Comparison of ENCODE assay signal across 8 cellular contexts in the genomic region with DNA sequence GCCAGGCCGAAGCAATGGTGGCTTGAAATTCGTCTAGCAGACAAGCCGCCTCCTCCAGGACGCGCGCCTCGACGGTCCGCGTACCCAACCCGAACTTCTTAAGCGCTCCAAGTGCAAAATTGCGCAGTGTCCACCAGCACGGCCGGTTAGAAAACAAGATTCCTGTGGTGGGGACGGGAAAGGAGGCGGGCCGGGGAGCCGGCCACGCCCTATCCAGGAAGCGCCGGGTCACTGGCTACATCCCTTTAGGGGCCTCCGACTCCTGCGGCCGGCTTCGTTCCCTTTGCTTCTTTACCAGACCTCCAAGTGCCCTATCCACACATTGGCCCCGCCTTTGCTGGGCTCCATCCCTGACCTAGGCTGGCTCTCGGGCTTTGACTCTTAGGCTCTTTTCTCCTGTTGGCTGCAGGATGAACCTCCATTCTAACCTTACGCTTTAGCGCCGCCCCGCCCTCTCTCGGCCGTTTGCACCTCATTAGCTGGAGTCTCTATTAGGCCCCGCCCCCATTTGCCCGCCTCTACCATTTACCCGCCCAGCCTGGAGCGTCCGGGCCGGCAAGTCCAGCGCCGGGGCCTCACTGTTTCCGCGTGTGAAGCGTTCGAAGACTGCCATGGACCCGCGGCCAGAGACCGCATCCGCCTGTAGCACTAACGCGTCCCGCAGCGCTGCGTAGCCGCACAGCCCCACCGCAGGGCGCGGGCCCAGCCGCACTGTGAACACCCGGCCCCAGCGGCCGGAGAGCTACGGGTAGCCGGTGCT. TPM values are rescaled to one million over a fixed set of nuclear protein-coding genes. Genes with fewer than 3 reads are reported as not detected.
A peak's percentile ranks its signal among the peaks of the same experiment; 100 is the strongest.
DNase-seq lines count a peak whose midpoint lies in the region; ATAC-seq and TF ChIP-seq lines count a peak whose summit lies in the region.
"Not testable (repeated sequence)": the region's sequence is repeated elsewhere in the genome, so short reads cannot be mapped to it uniquely, and the experiment has no call there.

No MANE protein-coding gene starts in this region.

- H3K9me3 Mint-ChIP-seq in MCF 10A (ENCODE audit: unreplicated experiment); nephron progenitor cell: not testable (repeated sequence)

- not testable (repeated sequence) for TF ChIP-seq CTCF in WI38 (IDR thresholded peaks at IDR 0.05; ENCODE audit: low read depth, low read length); nephron progenitor cell (IDR thresholded peaks at IDR 0.05); thoracic aorta (IDR thresholded peaks at IDR 0.05)
- TF ChIP-seq CTCF in MCF 10A (IDR thresholded peaks at IDR 0.05; ENCODE audit: unreplicated experiment): peak; percentile 9
- TF ChIP-seq CTCF in heart right ventricle (IDR thresholded peaks at IDR 0.05): peak in 4 of 9 donors; percentile 6 to 22 (median 17)

- peak overlapping the region; percentile 76 for H3K27ac Mint-ChIP-seq in MCF 10A (ENCODE audit: low read depth, unreplicated experiment)
- H3K27ac Mint-ChIP-seq in nephron progenitor cell: peak overlapping the region; percentile 98

- H3K4me1 ChIP-seq in heart right ventricle (peaks cover 12 to 72% (median 55%) of the 10 kb centered on the region in 9 donors), thoracic aorta (ENCODE audit: control insufficient read depth in 1 of 2, low read depth in 2 of 2) (peaks cover 10 to 59% of the 10 kb centered on the region in 2 donors)

- CTCF ChIA-PET in MCF 10A (lab: Yijun Ruan, JAX): interaction anchor here (0.6 kb wide), 1 partner anchor 205 kb away, joined by 3 read pairs; no protein-coding TSS in a partner anchor

- H3K4me3 ChIP-seq in WI38 (ENCODE audit: low read depth, low read length): peak overlapping the region; percentile 43
- peak overlapping the region; percentile 10 to 64 (median 54) for H3K4me3 ChIP-seq in heart right ventricle
- H3K4me3 ChIP-seq in thoracic aorta: peak overlapping the region; percentile 69

- POLR2A ChIA-PET in MCF 10A (lab: Yijun Ruan, JAX): interaction anchor here (0.7 kb wide), 1 partner anchor 94 kb away, joined by 3 read pairs; a partner anchor contains a TSS

- H3K27ac ChIP-seq in heart right ventricle: peak overlapping the region in 9 of 10 donors; percentile 68 to 91 (median 79)
- H3K27ac ChIP-seq in thoracic aorta: peak overlapping the region; percentile 50 to 73

- not testable (repeated sequence) for H3K27me3 ChIP-seq in heart right ventricle; thoracic aorta (replicated peaks; ENCODE audit: insufficient read depth)

- intact Hi-C loops in MCF 10A (cut with micrococcal nuclease): not testable (repeated sequence)
- intact Hi-C loops in heart right ventricle (cut with DNase I): loop anchor here in 1 of 10 donors (5.0 kb wide), 1 partner anchor 321 kb away; no protein-coding TSS in a partner anchor

- H3K4me3 Mint-ChIP-seq in MCF 10A (ENCODE audit: unreplicated experiment) (peak overlapping the region; percentile 77), nephron progenitor cell (peak overlapping the region; percentile 90)

- DNase-seq in GDM1 (lab: John Stamatoyannopoulos, UW) (peak; percentile 36), NCI-H2227 (lab: John Stamatoyannopoulos, UW; ENCODE audit: unreplicated experiment) (peak; percentile 89), MCF 10A (ENCODE audit: unreplicated experiment) (peak; percentile 68), heart right ventricle (peak; percentile 76 to 81), nephron progenitor cell (peak; percentile 78)
- DNase-seq in thoracic aorta (ENCODE audit: low spot score): not testable (repeated sequence)

- peaks cover 0 to 33% (median 11%) of the 10 kb centered on the region in 9 donors for H3K36me3 ChIP-seq in heart right ventricle
- peaks cover 15% of the 10 kb centered on the region for H3K36me3 ChIP-seq in thoracic aorta

- WGBS in heart right ventricle, 2 donors: 1 to 4% methylated on average over 52 to 64 of the region's 65 CpGs

- H3K4me1 Mint-ChIP-seq in MCF 10A (ENCODE audit: insufficient read depth, unreplicated experiment): peaks cover 35% of the 10 kb centered on the region
- H3K4me1 Mint-ChIP-seq in nephron progenitor cell: peaks cover 74% of the 10 kb centered on the region

- not testable (repeated sequence) for H3K9me3 ChIP-seq in heart right ventricle, thoracic aorta

- peaks cover 25% of the 10 kb centered on the region for H3K27me3 Mint-ChIP-seq in MCF 10A (ENCODE audit: insufficient read depth, unreplicated experiment)
- H3K27me3 Mint-ChIP-seq in nephron progenitor cell (ENCODE audit: low read depth, poor library complexity): peaks cover 39% of the 10 kb centered on the region

- H3K36me3 Mint-ChIP-seq in MCF 10A (ENCODE audit: insufficient read depth, unreplicated experiment): peaks cover 11% of the 10 kb centered on the region
- peaks cover 11% of the 10 kb centered on the region for H3K36me3 Mint-ChIP-seq in nephron progenitor cell (ENCODE audit: low read depth)

- peak; percentile 69 for ATAC-seq in HG02759 (IDR thresholded peaks at IDR 0.05; ENCODE audit: unreplicated experiment)
- peak; percentile 86 to 93 (median 91) for ATAC-seq in heart right ventricle
- ATAC-seq in thoracic aorta (ENCODE audit: insufficient number of reproducible peaks, low FRiP score, low read depth): peak; percentile 78

- not testable (repeated sequence) for BruUV-seq in MCF 10A (replicated peaks; lab: Mats Ljungman, UMichigan)

RNA-seq across cellular contexts. Expression of a gene that starts 11.8 kb away (rescaled TPM):
- total RNA-seq in MCF 10A (2022) (55.6 and 62.7 TPM in 2 replicates), heart right ventricle (10 to 100 TPM; 31.8 to 78.3 (median 42.8) TPM), thoracic aorta (100 to 1,000 TPM; 113 to 127 TPM)
- polyA plus RNA-seq in heart right ventricle: 10 to 100 TPM; 75.3 to 78.6 TPM

RNA-seq across cellular contexts. Expression of a gene that starts 32.8 kb away (rescaled TPM):
- total RNA-seq in MCF 10A (2022): 10.1 and 13.2 TPM in 2 replicates
- 10 to 100 TPM; 11.0 to 25.2 (median 13.5) TPM for total RNA-seq in heart right ventricle
- 10 to 100 TPM; 26.8 to 62.5 TPM for polyA plus RNA-seq in heart right ventricle
- total RNA-seq in thoracic aorta: 10 to 100 TPM; 37.9 to 38.2 TPM

RNA-seq across cellular contexts. Expression of a gene that starts 35.5 kb away (rescaled TPM):
- total RNA-seq in MCF 10A (2022): 0.70 TPM in 1 of 2 replicates, not detected in the other
- total RNA-seq in heart right ventricle: 1 to 10 TPM in 3 of 10 donors, under 1 TPM in 2, not detected in 5; 0.63 to 1.7 (median 1.0) TPM
- 1 to 10 TPM; 2.0 to 2.4 TPM for polyA plus RNA-seq in heart right ventricle
- total RNA-seq in thoracic aorta: not detected

RNA-seq across cellular contexts. Expression of a gene that starts 39.4 kb away (rescaled TPM):
- total RNA-seq in MCF 10A (2022) (not detected in 2 replicates), heart right ventricle (not detected), thoracic aorta (not detected)
- polyA plus RNA-seq in heart right ventricle: not detected

RNA-seq across cellular contexts. Expression of a gene that starts 59.8 kb away (rescaled TPM):
- total RNA-seq in MCF 10A (2022) (108 and 160 TPM in 2 replicates), heart right ventricle (10 to 100 TPM; 24.0 to 40.6 (median 34.4) TPM), thoracic aorta (100 to 1,000 TPM in 1 of 2 donors, 10 to 100 TPM in 1; 40.4 to 107 TPM)
- 10 to 100 TPM; 35.3 to 36.7 TPM for polyA plus RNA-seq in heart right ventricle
